ENCODE assay signal across 10 cellular contexts in genomic region chr6:139271056-139271455, GRCh38. TPM values are rescaled to one million over a fixed set of nuclear protein-coding genes. Genes with fewer than 3 reads are reported as not detected.
DNase-seq lines count a peak whose midpoint lies in the region; ATAC-seq and TF ChIP-seq lines count a peak whose summit lies in the region.
"Had no signal": no experiment of that assay in that cellular context is flagged by ENCODE, and none has a peak within 500 bp of the region (broad histone marks: within the 10 kb centered on the region; RNA-seq: fewer than 3 reads in every experiment).

No MANE protein-coding gene starts in this region.

- H3K36me3 ChIP-seq in endocrine pancreas (ENCODE audit: control insufficient read depth, insufficient read depth, low read length) (no peaks in the 10 kb centered on the region), uterus (no peaks in the 10 kb centered on the region)

- DNase-seq in CD14-positive monocyte (ENCODE audit: low spot score) (no peak), NCI-H748 (lab: John Stamatoyannopoulos, UW; ENCODE audit: unreplicated experiment) (no peak), progenitor cell of endocrine pancreas (ENCODE audit: low spot score, unreplicated experiment) (no peak), activated gamma-delta T cell (lab: John Stamatoyannopoulos, UW) (no peak), uterus (no peak)

- H3K4me1 ChIP-seq in endocrine pancreas (ENCODE audit: control insufficient read depth, insufficient read depth, low read length), result no peaks in the 10 kb centered on the region
- no peaks in the 10 kb centered on the region for H3K4me1 ChIP-seq in uterus

- no peaks in the 10 kb centered on the region for H3K9me3 ChIP-seq in endocrine pancreas (ENCODE audit: control insufficient read depth, low read length)
- H3K9me3 ChIP-seq in uterus, result no peaks in the 10 kb centered on the region

- H3K9me3 Mint-ChIP-seq in CD14-positive monocyte (no peaks in the 10 kb centered on the region), progenitor cell of endocrine pancreas (ENCODE audit: low read depth) (no peaks in the 10 kb centered on the region)
- H3K9me3 Mint-ChIP-seq: activated naive CD4-positive, alpha-beta T cell treated with anti-CD3 and anti-CD28 coated beads, Interleukin-2, amount 50 U/mL, for 24 hours had no signal

- H3K27ac Mint-ChIP-seq in CD14-positive monocyte (peak overlapping the region in 3 of 7 donors; percentile 63 to 74 (median 65)), progenitor cell of endocrine pancreas (no peak overlapping the region)
- H3K27ac Mint-ChIP-seq: activated naive CD4-positive, alpha-beta T cell treated with anti-CD3 and anti-CD28 coated beads, Interleukin-2, amount 50 U/mL, for 24 hours had no signal

- no peaks in the 10 kb centered on the region for H3K27me3 Mint-ChIP-seq in CD14-positive monocyte (ENCODE audit: low read depth in 3 of 3)
- no peaks in the 10 kb centered on the region for H3K27me3 Mint-ChIP-seq in progenitor cell of endocrine pancreas
- H3K27me3 Mint-ChIP-seq: activated naive CD4-positive, alpha-beta T cell treated with anti-CD3 and anti-CD28 coated beads, Interleukin-2, amount 50 U/mL, for 24 hours had no signal

- H3K4me1 Mint-ChIP-seq in CD14-positive monocyte, result peaks cover 12% of the 10 kb centered on the region
- H3K4me1 Mint-ChIP-seq in progenitor cell of endocrine pancreas (ENCODE audit: low read depth), result no peaks in the 10 kb centered on the region

- ATAC-seq in GM19467 (IDR thresholded peaks at IDR 0.05; ENCODE audit: unreplicated experiment) (peak; percentile 68), HG03378 (IDR thresholded peaks at IDR 0.05; ENCODE audit: unreplicated experiment) (peak; percentile 86)

- intact Hi-C loops in CD14-positive monocyte (cut with micrococcal nuclease) (no loop called here), uterus (cut with DNase I; ENCODE audit: low total_unique reads) (no loop called here)

- H3K36me3 Mint-ChIP-seq in CD14-positive monocyte, result no peaks in the 10 kb centered on the region
- no peaks in the 10 kb centered on the region for H3K36me3 Mint-ChIP-seq in progenitor cell of endocrine pancreas (ENCODE audit: insufficient read depth)

- H3K9ac ChIP-seq in endocrine pancreas (ENCODE audit: control insufficient read depth, insufficient read depth, low read length), result no peak overlapping the region

- no peak overlapping the region for H3K27ac ChIP-seq in uterus
- H3K27ac ChIP-seq: C4-2B had no signal

- no peak for TF ChIP-seq POLR2A in uterus (IDR thresholded peaks at IDR 0.05)

- H3K4me3 Mint-ChIP-seq in CD14-positive monocyte (peak overlapping the region; percentile 18 to 36), progenitor cell of endocrine pancreas (ENCODE audit: low read depth) (no peak overlapping the region)
- H3K4me3 Mint-ChIP-seq: activated naive CD4-positive, alpha-beta T cell treated with anti-CD3 and anti-CD28 coated beads, Interleukin-2, amount 50 U/mL, for 24 hours had no signal

- peak overlapping the region; percentile 0 for H3K4me3 ChIP-seq in endocrine pancreas (ENCODE audit: control insufficient read depth, insufficient read depth, low read length)
- H3K4me3 ChIP-seq in uterus, result no peak overlapping the region

- no peak for TF ChIP-seq CTCF in CD14-positive monocyte (IDR thresholded peaks at IDR 0.05)
- no peak for TF ChIP-seq CTCF in progenitor cell of endocrine pancreas (IDR thresholded peaks at IDR 0.05; ENCODE audit: unreplicated experiment)
- no peak for TF ChIP-seq CTCF in uterus (IDR thresholded peaks at IDR 0.05)

- H3K27me3 ChIP-seq in endocrine pancreas (ENCODE audit: control insufficient read depth, insufficient read depth, low read length) (no peaks in the 10 kb centered on the region), uterus (no peaks in the 10 kb centered on the region)

RNA-seq across cellular contexts. Expression of gene TXLNB, which starts 20.7 kb away (rescaled TPM):
- under 1 TPM; 0.04 to 0.14 TPM for polyA plus RNA-seq in CD14-positive monocyte
- total RNA-seq in progenitor cell of endocrine pancreas, result not detected in 2 replicates
- total RNA-seq in uterus, result 1 to 10 TPM in 3 of 4 donors, under 1 TPM in 1; 0.26 to 2.5 (median 1.9) TPM
